In the genomic region with DNA sequence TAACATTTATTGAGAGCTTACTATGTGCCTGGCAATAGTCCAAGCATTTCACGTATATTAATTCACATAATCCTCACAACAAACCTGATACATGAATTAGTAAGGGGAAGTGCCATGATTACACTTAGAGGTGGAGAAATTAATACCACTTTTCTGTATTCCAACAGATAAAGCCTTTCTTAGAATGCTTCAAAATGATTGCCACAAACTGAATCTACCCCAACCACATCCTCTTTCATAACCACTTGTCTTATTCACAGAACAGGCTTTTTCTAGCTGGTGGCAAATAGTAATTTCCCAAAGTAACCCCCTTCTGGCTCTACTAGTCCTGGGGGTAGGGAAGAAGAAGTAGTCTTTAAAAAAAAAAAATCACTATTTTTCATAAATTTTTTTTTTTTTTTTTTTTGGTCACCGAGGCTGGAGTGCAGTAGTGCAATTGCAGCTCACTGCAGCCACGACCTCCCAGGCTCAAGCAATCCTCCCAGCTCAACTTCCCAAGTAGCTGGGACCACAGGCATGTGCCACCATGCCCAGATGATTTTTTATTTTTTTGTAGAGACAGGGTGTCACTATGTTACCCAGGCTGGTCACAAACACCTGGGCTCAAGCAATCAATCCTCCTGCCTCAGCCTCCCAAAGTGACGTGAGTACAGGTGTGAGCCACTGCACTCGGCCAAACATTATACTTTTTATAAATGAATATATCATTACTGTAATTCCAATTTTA, we compare ENCODE assay signal across 8 cellular contexts. TPM values are rescaled to one million over a fixed set of nuclear protein-coding genes. Genes with fewer than 3 reads are reported as not detected.
DNase-seq lines count a peak whose midpoint lies in the region; ATAC-seq lines count a peak whose summit lies in the region.

No MANE protein-coding gene starts in this region.

- CTCF ChIA-PET in activated CD8-positive, alpha-beta T cell treated with anti-CD3 and anti-CD28 coated beads, Interleukin-2, amount 10 ng/mL, durations not matched to agents 7 days and 5 days (lab: Charles Lee): interaction anchor here (1.1 to 6.0 kb wide), 8 partner anchors 14 to 205 kb away, joined by 3 to 100 read pairs (median 4); partner anchors contain the start of gene ARID2

- H3K27me3 Mint-ChIP-seq in CD4-positive, CD25-positive, alpha-beta regulatory T cell: peaks cover 7% of the 10 kb centered on the region
- H3K27me3 Mint-ChIP-seq in activated CD8-positive, alpha-beta T cell treated with anti-CD3 and anti-CD28 coated beads, Interleukin-2, amount 10 ng/mL, durations not matched to agents 7 days and 5 days (ENCODE audit: low read depth): no peaks in the 10 kb centered on the region

- no peaks in the 10 kb centered on the region for H3K36me3 Mint-ChIP-seq in CD4-positive, CD25-positive, alpha-beta regulatory T cell
- peaks cover 14% of the 10 kb centered on the region for H3K36me3 Mint-ChIP-seq in activated CD8-positive, alpha-beta T cell treated with anti-CD3 and anti-CD28 coated beads, Interleukin-2, amount 10 ng/mL, durations not matched to agents 7 days and 5 days (ENCODE audit: low read depth)

- H3K4me3 ChIP-seq in CD4-positive, CD25-positive, alpha-beta regulatory T cell (ENCODE audit: low read depth, low read length): peak overlapping the region; percentile 89

- no peak overlapping the region for H3K27ac ChIP-seq in CD4-positive, CD25-positive, alpha-beta regulatory T cell (ENCODE audit: insufficient read depth, low read length, poor library complexity, severe bottlenecking)

- no peaks in the 10 kb centered on the region for H3K9me3 Mint-ChIP-seq in CD4-positive, CD25-positive, alpha-beta regulatory T cell
- no peaks in the 10 kb centered on the region for H3K9me3 Mint-ChIP-seq in activated CD8-positive, alpha-beta T cell treated with anti-CD3 and anti-CD28 coated beads, Interleukin-2, amount 10 ng/mL, durations not matched to agents 7 days and 5 days (ENCODE audit: insufficient read depth)

- POLR2A ChIA-PET in activated CD8-positive, alpha-beta T cell treated with anti-CD3 and anti-CD28 coated beads, Interleukin-2, amount 10 ng/mL, durations not matched to agents 7 days and 5 days (lab: Charles Lee): interaction anchor here (1.0 to 4.8 kb wide), 5 partner anchors 14 to 126 kb away, joined by 3 to 73 read pairs (median 6); partner anchors contain the start of gene ARID2

- peaks cover 28% of the 10 kb centered on the region for H3K4me1 ChIP-seq in CD4-positive, CD25-positive, alpha-beta regulatory T cell (ENCODE audit: control insufficient read depth, insufficient read depth, low read length, poor library complexity, severe bottlenecking)

- H3K4me3 Mint-ChIP-seq in CD4-positive, CD25-positive, alpha-beta regulatory T cell: peak overlapping the region; percentile 0 to 47 (median 39)
- peak overlapping the region; percentile 23 for H3K4me3 Mint-ChIP-seq in activated CD8-positive, alpha-beta T cell treated with anti-CD3 and anti-CD28 coated beads, Interleukin-2, amount 10 ng/mL, durations not matched to agents 7 days and 5 days

- no peaks in the 10 kb centered on the region for H3K27me3 ChIP-seq in CD4-positive, CD25-positive, alpha-beta regulatory T cell (ENCODE audit: control insufficient read depth, insufficient read depth, low read length)

- H3K4me1 Mint-ChIP-seq in CD4-positive, CD25-positive, alpha-beta regulatory T cell: peaks cover 9 to 34% (median 24%) of the 10 kb centered on the region in 4 donors
- H3K4me1 Mint-ChIP-seq in activated CD8-positive, alpha-beta T cell treated with anti-CD3 and anti-CD28 coated beads, Interleukin-2, amount 10 ng/mL, durations not matched to agents 7 days and 5 days (ENCODE audit: low read depth): peaks cover 48% of the 10 kb centered on the region

- ATAC-seq in CD4-positive, CD25-positive, alpha-beta regulatory T cell (ENCODE audit: low read depth in 2 of 2): peak; percentile 73 to 77
- ATAC-seq in GM19328 (IDR thresholded peaks at IDR 0.05; ENCODE audit: unreplicated experiment): peak; percentile 34
- ATAC-seq in HG03280 (IDR thresholded peaks at IDR 0.05; ENCODE audit: unreplicated experiment): peak; percentile 43
- ATAC-seq in activated CD8-positive, alpha-beta T cell treated with anti-CD3 and anti-CD28 coated beads, Interleukin-2, amount 10 ng/mL, durations not matched to agents 7 days and 5 days: peak; percentile 58

- H3K27ac Mint-ChIP-seq in CD4-positive, CD25-positive, alpha-beta regulatory T cell: peak overlapping the region in 1 of 3 donors; percentile 58
- H3K27ac Mint-ChIP-seq in activated CD8-positive, alpha-beta T cell treated with anti-CD3 and anti-CD28 coated beads, Interleukin-2, amount 10 ng/mL, durations not matched to agents 7 days and 5 days: peak overlapping the region; percentile 74

- H3K36me3 ChIP-seq in CD4-positive, CD25-positive, alpha-beta regulatory T cell (ENCODE audit: control insufficient read depth, insufficient read depth, low read length): no peaks in the 10 kb centered on the region

- H3K9me3 ChIP-seq in CD4-positive, CD25-positive, alpha-beta regulatory T cell (ENCODE audit: control insufficient read depth in 2 of 2, low read length in 2 of 2): no peaks in the 10 kb centered on the region

- peak in 2 of 3 donors; percentile 48 to 83 for DNase-seq in CD4-positive, CD25-positive, alpha-beta regulatory T cell
- DNase-seq in activated CD8-positive, alpha-beta T cell treated with anti-CD3 and anti-CD28 coated beads, Interleukin-2, amount 10 ng/mL, durations not matched to agents 7 days and 5 days: peak; percentile 56
- DNase-seq in cerebellar nuclear complex (lab: John Stamatoyannopoulos, UW) (no peak), hepatic stellate cell (ENCODE audit: low spot score) (no peak)
- no peak for DNase-seq in stimulated activated CD4-positive, alpha-beta T cell treated with anti-CD3 and anti-CD28 coated beads, Interleukin-2, amount 100 ng/mL, for 48 hours
- DNase-seq in effector CD4-positive, alpha-beta T cell: no peak

RNA-seq across cellular contexts. Expression of gene ARID2, which starts 59.0 kb away (rescaled TPM):
- 73.4 TPM for total RNA-seq in CD4-positive, CD25-positive, alpha-beta regulatory T cell
- polyA plus RNA-seq in CD4-positive, CD25-positive, alpha-beta regulatory T cell: 10 to 100 TPM in 3 of 4 donors, 1 to 10 TPM in 1; 9.2 to 15.1 (median 12.2) TPM
- 10 to 100 TPM; 49.0 to 52.3 TPM for total RNA-seq in activated CD8-positive, alpha-beta T cell treated with anti-CD3 and anti-CD28 coated beads, Interleukin-2, amount 10 ng/mL, durations not matched to agents 7 days and 5 days

Comparison
In these comparisons a context has a peak if more than half of its experiments do, and no peak if none do; other contexts are left out.
1. DNase-seq: peak in CD4-positive, CD25-positive, alpha-beta regulatory T cell (2 of 3) and activated CD8-positive, alpha-beta T cell treated with anti-CD3 and anti-CD28 coated beads, Interleukin-2, amount 10 ng/mL, durations not matched to agents 7 days and 5 days (single experiment); none in cerebellar nuclear complex (0 of 2), stimulated activated CD4-positive, alpha-beta T cell treated with anti-CD3 and anti-CD28 coated beads, Interleukin-2, amount 100 ng/mL, for 48 hours (0 of 2), hepatic stellate cell (single experiment) and effector CD4-positive, alpha-beta T cell (single experiment).
2. Peak in every context shown above with its lines, with median percentiles within 50 percentile points of each other: ATAC-seq.